Comparison of ENCODE assay signal across 10 cellular contexts in genomic region chr4:15920723-15921591, GRCh38. TPM values are rescaled to one million over a fixed set of nuclear protein-coding genes. Genes with fewer than 3 reads are reported as not detected.
A peak's percentile ranks its signal among the peaks of the same experiment; 100 is the strongest.
DNase-seq lines count a peak whose midpoint lies in the region; ATAC-seq and TF ChIP-seq lines count a peak whose summit lies in the region.
"Had no signal": no experiment of that assay in that cellular context is flagged by ENCODE, and none has a peak within 500 bp of the region (broad histone marks: within the 10 kb centered on the region; RNA-seq: fewer than 3 reads in every experiment).

No MANE protein-coding gene starts in this region.

- DNase-seq in AG04449 (ENCODE audit: low read depth, low spot score), result peak; percentile 91
- DNase-seq in HPDE6-E6E7 (ENCODE audit: extremely low spot score), result peak; percentile 76
- peak; percentile 96 for DNase-seq in astrocyte of the cerebellum (ENCODE audit: low read depth)
- peak; percentile 97 for DNase-seq in kidney tubule cell (ENCODE audit: low spot score)
- DNase-seq in natural killer cell treated with Interleukin-12 subunit alpha and Interleukin-12 subunit beta and Interleukin-15 and Interleukin-18, amount 100 ng/mL, for 72 hours (ENCODE audit: low spot score), result no peak
- DNase-seq in activated T-cell treated with anti-CD3 and anti-CD28 coated beads, Interleukin-2, amount 50 U/mL, for 24 hours, result no peak
- no peak for DNase-seq in NCI-H2171 (lab: John Stamatoyannopoulos, UW)
- DNase-seq: stimulated activated CD4-positive, alpha-beta T cell treated with anti-CD3 and anti-CD28 coated beads, Interleukin-4, amount 100 ng/mL, for 24 hours had no signal

- H3K4me3 Mint-ChIP-seq in natural killer cell treated with Interleukin-12 subunit alpha and Interleukin-12 subunit beta and Interleukin-15 and Interleukin-18, amount 100 ng/mL, for 72 hours, result no peak overlapping the region
- no peak overlapping the region for H3K4me3 Mint-ChIP-seq in activated T-cell treated with anti-CD3 and anti-CD28 coated beads, Interleukin-2, amount 50 U/mL, for 24 hours

- H3K4me3 ChIP-seq in AG04449 (ENCODE audit: low read depth, low read length) (no peak overlapping the region; the same call in 1 of the 2 replicates), astrocyte of the cerebellum (ENCODE audit: low read depth, low read length) (no peak overlapping the region)

- CTCF ChIA-PET in AG04449 (lab: Yijun Ruan, JAX), result interaction anchor here (0.9 to 3.5 kb wide), 4 partner anchors 15 to 41 kb away, joined by 3 to 20 read pairs (median 8); no protein-coding TSS in a partner anchor

- peaks cover 18 to 25% of the 10 kb centered on the region in 2 donors for H3K27me3 Mint-ChIP-seq in natural killer cell treated with Interleukin-12 subunit alpha and Interleukin-12 subunit beta and Interleukin-15 and Interleukin-18, amount 100 ng/mL, for 72 hours
- H3K27me3 Mint-ChIP-seq in activated T-cell treated with anti-CD3 and anti-CD28 coated beads, Interleukin-2, amount 50 U/mL, for 24 hours, result peaks cover 29% of the 10 kb centered on the region

- ATAC-seq in HG03139 (IDR thresholded peaks at IDR 0.05; ENCODE audit: unreplicated experiment), result no peak
- ATAC-seq in natural killer cell treated with Interleukin-12 subunit alpha and Interleukin-12 subunit beta and Interleukin-15 and Interleukin-18, amount 100 ng/mL, for 72 hours, result no peak

- H3K9me3 Mint-ChIP-seq in natural killer cell treated with Interleukin-12 subunit alpha and Interleukin-12 subunit beta and Interleukin-15 and Interleukin-18, amount 100 ng/mL, for 72 hours, result no peaks in the 10 kb centered on the region
- no peaks in the 10 kb centered on the region for H3K9me3 Mint-ChIP-seq in activated T-cell treated with anti-CD3 and anti-CD28 coated beads, Interleukin-2, amount 50 U/mL, for 24 hours

- no peak overlapping the region for H3K27ac Mint-ChIP-seq in natural killer cell treated with Interleukin-12 subunit alpha and Interleukin-12 subunit beta and Interleukin-15 and Interleukin-18, amount 100 ng/mL, for 72 hours
- no peak overlapping the region for H3K27ac Mint-ChIP-seq in activated T-cell treated with anti-CD3 and anti-CD28 coated beads, Interleukin-2, amount 50 U/mL, for 24 hours

- no peak for TF ChIP-seq CTCF in AG04449 (IDR thresholded peaks at IDR 0.05; ENCODE audit: insufficient read depth, low read length, missing control alignments)
- TF ChIP-seq CTCF in astrocyte of the cerebellum (IDR thresholded peaks at IDR 0.05; ENCODE audit: low read depth, low read length, missing control alignments), result no peak

- H3K36me3 Mint-ChIP-seq in natural killer cell treated with Interleukin-12 subunit alpha and Interleukin-12 subunit beta and Interleukin-15 and Interleukin-18, amount 100 ng/mL, for 72 hours, result no peaks in the 10 kb centered on the region
- no peaks in the 10 kb centered on the region for H3K36me3 Mint-ChIP-seq in activated T-cell treated with anti-CD3 and anti-CD28 coated beads, Interleukin-2, amount 50 U/mL, for 24 hours (ENCODE audit: low read depth)

- POLR2A ChIA-PET in AG04449 (lab: Yijun Ruan, JAX), result no interaction called here

- in situ Hi-C loops in astrocyte of the cerebellum (cut with HindIII; ENCODE audit: low sequenced_read_pairs), result no loop called here

- no peaks in the 10 kb centered on the region for H3K4me1 Mint-ChIP-seq in natural killer cell treated with Interleukin-12 subunit alpha and Interleukin-12 subunit beta and Interleukin-15 and Interleukin-18, amount 100 ng/mL, for 72 hours (ENCODE audit: low read depth in 2 of 2)
- H3K4me1 Mint-ChIP-seq in activated T-cell treated with anti-CD3 and anti-CD28 coated beads, Interleukin-2, amount 50 U/mL, for 24 hours (ENCODE audit: low read depth), result no peaks in the 10 kb centered on the region

RNA-seq across cellular contexts. Expression of gene FGFBP1, which starts 17.6 kb away (rescaled TPM):
- not detected for total RNA-seq in natural killer cell treated with Interleukin-12 subunit alpha and Interleukin-12 subunit beta and Interleukin-15 and Interleukin-18, amount 100 ng/mL, for 72 hours
- total RNA-seq: frontal cortex had no signal

RNA-seq across cellular contexts. Expression of gene FGFBP2, which starts 42.0 kb away (rescaled TPM):
- total RNA-seq in natural killer cell treated with Interleukin-12 subunit alpha and Interleukin-12 subunit beta and Interleukin-15 and Interleukin-18, amount 100 ng/mL, for 72 hours, result 10 to 100 TPM in 1 of 2 donors, 1 to 10 TPM in 1; 5.1 to 12.4 TPM
- total RNA-seq: frontal cortex had no signal

Comparison
In these comparisons a context has a peak if more than half of its experiments do, and no peak if none do; other contexts are left out.
1. DNase-seq: peak in AG04449 (single experiment), HPDE6-E6E7 (single experiment), astrocyte of the cerebellum (single experiment) and kidney tubule cell (single experiment); none in natural killer cell treated with Interleukin-12 subunit alpha and Interleukin-12 subunit beta and Interleukin-15 and Interleukin-18, amount 100 ng/mL, for 72 hours (single experiment), activated T-cell treated with anti-CD3 and anti-CD28 coated beads, Interleukin-2, amount 50 U/mL, for 24 hours (single experiment) and NCI-H2171 (single experiment).